ENCODE assay signal across 8 cellular contexts in the genomic region with DNA sequence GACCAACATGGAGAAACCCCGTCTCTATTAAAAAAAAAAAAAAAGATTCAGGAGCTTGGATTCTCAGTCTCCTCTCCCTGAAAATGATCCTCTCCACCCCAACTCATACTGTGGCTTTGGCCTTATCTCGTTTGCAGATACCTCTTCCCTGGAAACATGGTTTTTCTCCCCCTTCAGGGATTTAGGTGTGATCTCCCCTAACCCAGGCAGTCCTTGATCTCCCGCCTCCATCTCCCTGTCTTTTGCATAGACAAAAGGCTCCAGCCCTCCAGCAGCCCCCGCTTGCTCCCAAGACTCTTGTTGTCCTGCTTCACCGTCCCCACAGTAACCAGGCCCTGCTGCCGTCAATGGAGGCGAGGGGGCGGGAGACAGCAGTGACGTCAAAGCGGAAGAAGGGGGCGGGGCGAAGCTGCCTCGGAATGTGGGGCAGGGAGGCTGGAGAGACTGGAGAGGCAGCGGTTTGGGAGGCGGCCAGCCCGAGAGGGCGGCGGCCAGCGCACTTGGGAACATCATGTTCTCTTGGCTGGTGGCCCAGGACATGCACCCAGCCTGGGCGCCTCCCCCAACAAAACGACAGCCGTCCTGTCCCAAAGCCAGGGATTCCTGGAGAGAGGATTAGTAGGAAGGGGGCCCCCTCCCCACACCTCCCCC. TPM values are rescaled to one million over a fixed set of nuclear protein-coding genes. Genes with fewer than 3 reads are reported as not detected.
DNase-seq lines count a peak whose midpoint lies in the region; ATAC-seq and TF ChIP-seq lines count a peak whose summit lies in the region.

No MANE protein-coding gene starts in this region.

- H3K27ac ChIP-seq in VCaP: peak overlapping the region; percentile 64
- H3K27ac ChIP-seq in mammary epithelial cell (ENCODE audit: insufficient read depth, low read depth, low read length): peak overlapping the region; percentile 100
- H3K27ac ChIP-seq in iPS-18a (ENCODE audit: low read length): peak overlapping the region; percentile 75
- peak overlapping the region; percentile 99 to 100 (median 100) for H3K27ac ChIP-seq in sigmoid colon

- H3K79me2 ChIP-seq in mammary epithelial cell (ENCODE audit: insufficient read depth, low read length): peaks cover 59% of the 10 kb centered on the region

- H3K36me3 ChIP-seq in mammary epithelial cell (ENCODE audit: insufficient read depth, low read length): peaks cover 14% of the 10 kb centered on the region
- H3K36me3 ChIP-seq in iPS-18a (ENCODE audit: control insufficient read depth, low read depth, low read length): peaks cover 10% of the 10 kb centered on the region
- peaks cover 18 to 26% (median 23%) of the 10 kb centered on the region in 4 donors for H3K36me3 ChIP-seq in sigmoid colon

- H3K4me1 ChIP-seq in mammary epithelial cell (ENCODE audit: insufficient read depth, low read length) (peaks cover 36% of the 10 kb centered on the region), iPS-18a (ENCODE audit: control insufficient read depth, low read depth, low read length) (peaks cover 38% of the 10 kb centered on the region), sigmoid colon (peaks cover 0 to 59% (median 55%) of the 10 kb centered on the region in 4 donors)

- DNase-seq in G401 (ENCODE audit: low spot score): peak; percentile 87
- DNase-seq in NCI-H146 (lab: John Stamatoyannopoulos, UW): peak; percentile 70
- DNase-seq in mammary epithelial cell: peak; percentile 97
- peak; percentile 100 for DNase-seq in sigmoid colon
- no peak for DNase-seq in NCI-H187 treated with DMSO at 0.1 percent for 48 hours (lab: John Stamatoyannopoulos, UW)

- H4K20me1 ChIP-seq in mammary epithelial cell (ENCODE audit: insufficient read depth, low read length): no peaks in the 10 kb centered on the region

- WGBS in mammary epithelial cell (ENCODE audit: low coverage, missing lambda C conversion rate): 4% methylated on average over 16 of the region's 22 CpGs
- 3 to 6% methylated on average over 22 of the region's 22 CpGs for WGBS in sigmoid colon, 2 donors

- peak; percentile 99 to 100 (median 100) for TF ChIP-seq EP300 in sigmoid colon (IDR thresholded peaks at IDR 0.05)

- peak; percentile 86 for TF ChIP-seq POLR2A in sigmoid colon (IDR thresholded peaks at IDR 0.05)

- H3K4me3 ChIP-seq in mammary epithelial cell (replicated peaks in 1 of 3; ENCODE audit: insufficient read depth in 1 of 3, low read depth in 2 of 3, low read length in 3 of 3) (peak overlapping the region; percentile 85 to 92 (median 88)), iPS-18a (ENCODE audit: low read length) (peak overlapping the region; percentile 86), sigmoid colon (peak overlapping the region; percentile 93 to 97 (median 96))

- CTCF ChIA-PET in mammary epithelial cell (lab: Charles Lee; ENCODE audit: low non-redundant PET): no interaction called here

- H3K4me2 ChIP-seq in mammary epithelial cell (ENCODE audit: insufficient read depth, low read depth, low read length): peak overlapping the region; percentile 89

- dilution Hi-C loops in mammary epithelial cell (cut with HindIII; ENCODE audit: low sequenced_read_pairs): no loop called here

- H3K27me3 ChIP-seq in mammary epithelial cell (ENCODE audit: insufficient read depth, low read length): no peaks in the 10 kb centered on the region
- H3K27me3 ChIP-seq in iPS-18a (ENCODE audit: control insufficient read depth, insufficient read depth, low read length): no peaks in the 10 kb centered on the region
- no peaks in the 10 kb centered on the region for H3K27me3 ChIP-seq in sigmoid colon

- ATAC-seq in HG02763 (IDR thresholded peaks at IDR 0.05; ENCODE audit: unreplicated experiment): no peak

- H3K9me3 ChIP-seq in mammary epithelial cell (replicated peaks; ENCODE audit: insufficient read depth, low read length) (no peaks in the 10 kb centered on the region), iPS-18a (ENCODE audit: control insufficient read depth, low read depth, low read length) (no peaks in the 10 kb centered on the region), sigmoid colon (no peaks in the 10 kb centered on the region)

- no peak overlapping the region for H2AFZ ChIP-seq in mammary epithelial cell (ENCODE audit: low read depth, low read length)

- TSS peak; percentile 34 for BruUV-seq in mammary epithelial cell (replicated peaks; lab: Mats Ljungman, UMichigan)

- H3K9ac ChIP-seq in mammary epithelial cell (ENCODE audit: insufficient read depth, low read length): peak overlapping the region; percentile 100
- H3K9ac ChIP-seq in iPS-18a (ENCODE audit: low read length): peak overlapping the region; percentile 70

- intact Hi-C loops in mammary epithelial cell (cut with micrococcal nuclease) (loop anchor here (2.0 kb wide), 1 partner anchor 19 kb away; no protein-coding TSS in a partner anchor), sigmoid colon (cut with DNase I) (no loop called here)

- in situ Hi-C loops in G401 (cut with HindIII; ENCODE audit: low sequenced_read_pairs) (no loop called here), mammary epithelial cell (cut with MboI; ENCODE audit: low sequenced_read_pairs in 2 of 2) (no loop called here)

- no peak for TF ChIP-seq CTCF in VCaP (conservative IDR thresholded peaks at IDR 0.05)
- TF ChIP-seq CTCF in mammary epithelial cell (conservative IDR thresholded peaks at IDR 0.05 in 1 of 2, IDR thresholded peaks at IDR 0.05 in 1 of 2; ENCODE audit: extremely low read depth in 1 of 2, insufficient read depth in 1 of 2, low read depth in 1 of 2, low read length in 2 of 2): no peak
- no peak for TF ChIP-seq CTCF in sigmoid colon (IDR thresholded peaks at IDR 0.05)

RNA-seq across cellular contexts. Expression of a gene that starts 1.9 kb away (rescaled TPM):
- total RNA-seq in G401 (2014; rRNA removed; shearing (Covaris generic)): 29.0 and 34.0 TPM in 2 replicates
- total RNA-seq in mammary epithelial cell (10 to 100 TPM; 26.8 to 97.9 TPM), sigmoid colon (100 to 1,000 TPM in 2 of 4 donors, 10 to 100 TPM in 2; 60.3 to 153 (median 84.5) TPM)
- polyA plus RNA-seq in mammary epithelial cell (16.8 TPM), sigmoid colon (10 to 100 TPM; 30.5 to 67.7 (median 34.2) TPM)
- 96.6 TPM for polyA minus RNA-seq in mammary epithelial cell

RNA-seq across cellular contexts. Expression of a gene that starts 8.7 kb away (rescaled TPM):
- 1.0 and 1.4 TPM in 2 replicates for total RNA-seq in G401 (2014; rRNA removed; shearing (Covaris generic))
- total RNA-seq in mammary epithelial cell (10 to 100 TPM in 1 of 2 donors, 1 to 10 TPM in 1; 9.2 to 30.8 TPM), sigmoid colon (10 to 100 TPM; 20.4 to 29.6 (median 27.3) TPM)
- polyA plus RNA-seq in mammary epithelial cell (7.2 TPM), sigmoid colon (10 to 100 TPM; 37.7 to 57.1 (median 54.9) TPM)
- polyA minus RNA-seq in mammary epithelial cell: 18.0 TPM

RNA-seq across cellular contexts. Expression of a gene that starts 22.1 kb away (rescaled TPM):
- 37.8 and 60.6 TPM in 2 replicates for total RNA-seq in G401 (2014; rRNA removed; shearing (Covaris generic))
- total RNA-seq in mammary epithelial cell: 10 to 100 TPM; 23.8 to 24.0 TPM
- 32.2 TPM for polyA plus RNA-seq in mammary epithelial cell
- polyA minus RNA-seq in mammary epithelial cell: 50.2 TPM
- total RNA-seq in sigmoid colon: 10 to 100 TPM in 3 of 4 donors, 1 to 10 TPM in 1; 8.3 to 61.7 (median 20.6) TPM
- 10 to 100 TPM in 1 of 3 donors, 1 to 10 TPM in 2; 4.6 to 20.8 (median 7.2) TPM for polyA plus RNA-seq in sigmoid colon

RNA-seq across cellular contexts. Expression of a gene that starts 30.2 kb away (rescaled TPM):
- 1.1 and 3.9 TPM in 2 replicates for total RNA-seq in G401 (2014; rRNA removed; shearing (Covaris generic))
- total RNA-seq in mammary epithelial cell (1 to 10 TPM in 1 of 2 donors, under 1 TPM in 1; 0.33 to 1.9 TPM), sigmoid colon (not detected)
- polyA plus RNA-seq in mammary epithelial cell (0.34 TPM), sigmoid colon (under 1 TPM in 1 of 3 donors, not detected in 2; 0.16 TPM)
- not detected for polyA minus RNA-seq in mammary epithelial cell

RNA-seq across cellular contexts. Expression of a gene that starts 35.8 kb away (rescaled TPM):
- total RNA-seq in G401 (2014; rRNA removed; shearing (Covaris generic)): 0.85 TPM in 1 of 2 replicates, not detected in the other
- total RNA-seq in mammary epithelial cell: 10 to 100 TPM in 1 of 2 donors, 1 to 10 TPM in 1; 3.8 to 27.6 TPM
- polyA plus RNA-seq in mammary epithelial cell: 9.2 TPM
- 5.9 TPM for polyA minus RNA-seq in mammary epithelial cell
- not detected for total RNA-seq in sigmoid colon
- under 1 TPM in 1 of 3 donors, not detected in 2; 0.17 TPM for polyA plus RNA-seq in sigmoid colon
